In the genomic region with DNA sequence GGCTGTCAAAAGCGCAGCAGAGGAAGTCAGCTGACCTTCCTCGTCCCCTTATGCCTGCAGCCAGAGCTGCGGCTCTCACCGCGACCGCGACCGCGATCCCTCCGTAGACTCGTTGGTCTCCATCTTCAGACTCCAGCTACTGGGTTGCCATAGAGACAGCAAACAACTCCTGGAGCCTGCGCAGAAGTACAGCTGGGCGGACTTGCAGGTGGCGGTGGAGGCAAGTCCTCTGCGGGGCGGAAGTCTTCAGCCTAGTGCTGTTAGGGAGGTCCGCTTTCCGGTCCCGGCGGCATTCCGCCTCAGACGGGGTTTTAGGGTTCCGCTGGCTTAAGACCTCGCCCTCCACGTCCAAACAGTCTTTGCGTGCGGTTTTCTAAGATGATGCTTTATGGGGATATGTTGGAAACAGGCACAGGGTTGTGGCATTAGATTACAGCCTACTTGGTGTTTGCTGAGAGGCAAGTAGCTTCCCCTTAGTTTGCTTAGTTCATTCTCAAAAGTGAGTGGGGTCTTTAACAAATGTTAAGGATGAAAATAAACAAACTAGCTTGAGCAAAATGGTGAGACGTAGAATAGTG, we compare ENCODE assay signal across 1 cellular context.
TF ChIP-seq lines count a peak whose summit lies in the region.

Gene SPAG8 (minus strand): TSS at position 238 of the 578 bp plus-strand sequence. CDS start 115 bp downstream, at position 123.

TF ChIP-seq in K562, 482 proteins besides CTCF, POLR2A, EP300 and RAD21 (continued from another document and continues in another):
- TF ChIP-seq, protein P1, sequence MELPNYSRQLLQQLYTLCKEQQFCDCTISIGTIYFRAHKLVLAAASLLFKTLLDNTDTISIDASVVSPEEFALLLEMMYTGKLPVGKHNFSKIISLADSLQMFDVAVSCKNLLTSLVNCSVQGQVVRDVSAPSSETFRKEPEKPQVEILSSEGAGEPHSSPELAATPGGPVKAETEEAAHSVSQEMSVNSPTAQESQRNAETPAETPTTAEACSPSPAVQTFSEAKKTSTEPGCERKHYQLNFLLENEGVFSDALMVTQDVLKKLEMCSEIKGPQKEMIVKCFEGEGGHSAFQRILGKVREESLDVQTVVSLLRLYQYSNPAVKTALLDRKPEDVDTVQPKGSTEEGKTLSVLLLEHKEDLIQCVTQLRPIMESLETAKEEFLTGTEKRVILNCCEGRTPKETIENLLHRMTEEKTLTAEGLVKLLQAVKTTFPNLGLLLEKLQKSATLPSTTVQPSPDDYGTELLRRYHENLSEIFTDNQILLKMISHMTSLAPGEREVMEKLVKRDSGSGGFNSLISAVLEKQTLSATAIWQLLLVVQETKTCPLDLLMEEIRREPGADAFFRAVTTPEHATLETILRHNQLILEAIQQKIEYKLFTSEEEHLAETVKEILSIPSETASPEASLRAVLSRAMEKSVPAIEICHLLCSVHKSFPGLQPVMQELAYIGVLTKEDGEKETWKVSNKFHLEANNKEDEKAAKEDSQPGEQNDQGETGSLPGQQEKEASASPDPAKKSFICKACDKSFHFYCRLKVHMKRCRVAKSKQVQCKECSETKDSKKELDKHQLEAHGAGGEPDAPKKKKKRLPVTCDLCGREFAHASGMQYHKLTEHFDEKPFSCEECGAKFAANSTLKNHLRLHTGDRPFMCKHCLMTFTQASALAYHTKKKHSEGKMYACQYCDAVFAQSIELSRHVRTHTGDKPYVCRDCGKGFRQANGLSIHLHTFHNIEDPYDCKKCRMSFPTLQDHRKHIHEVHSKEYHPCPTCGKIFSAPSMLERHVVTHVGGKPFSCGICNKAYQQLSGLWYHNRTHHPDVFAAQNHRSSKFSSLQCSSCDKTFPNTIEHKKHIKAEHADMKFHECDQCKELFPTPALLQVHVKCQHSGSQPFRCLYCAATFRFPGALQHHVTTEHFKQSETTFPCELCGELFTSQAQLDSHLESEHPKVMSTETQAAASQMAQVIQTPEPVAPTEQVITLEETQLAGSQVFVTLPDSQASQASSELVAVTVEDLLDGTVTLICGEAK (IDR thresholded peaks at IDR 0.05): peak; percentile 99
- TF ChIP-seq, protein P1 (CRISPR knock-in tag; IDR thresholded peaks at IDR 0.05): no peak
- TF ChIP-seq NFRKB (IDR thresholded peaks at IDR 0.05; ENCODE audit: low read depth) (no peak), ZNF609 (CRISPR knock-in tag; IDR thresholded peaks at IDR 0.05; ENCODE audit: borderline replicate concordance) (no peak), ZBTB7A (IDR thresholded peaks at IDR 0.05; ENCODE audit: borderline replicate concordance, control insufficient read depth, low read depth, low read length) (0 out of 2 replicates have a peak, but pooled peaks have one; percentile 41), U2AF1 (optimal IDR thresholded peaks at IDR 0.05; ENCODE audit: low read depth, low read length) (no peak), CBFB (CRISPR knock-in tag; IDR thresholded peaks at IDR 0.05) (no peak), TCF3 (CRISPR knock-in tag; IDR thresholded peaks at IDR 0.05) (no peak), KLF13 (tag; IDR thresholded peaks at IDR 0.05; ENCODE audit: borderline replicate concordance, low read depth) (no peak), ZBTB1 (CRISPR knock-in tag; IDR thresholded peaks at IDR 0.05; ENCODE audit: borderline replicate concordance, low read depth) (peak; percentile 87; the same call in 1 of the 2 replicates), NFE2L1 (tag; IDR thresholded peaks at IDR 0.05; ENCODE audit: borderline replicate concordance, low read depth) (no peak), GABPA (tag; conservative IDR thresholded peaks at IDR 0.05; ENCODE audit: low read depth) (peak; percentile 98), MLX (CRISPR knock-in tag; conservative IDR thresholded peaks at IDR 0.05) (no peak), NR0B1 (IDR thresholded peaks at IDR 0.05; ENCODE audit: partially characterized antibody) (no peak), IRF2 (CRISPR knock-in tag; IDR thresholded peaks at IDR 0.05) (no peak), ZBED1 (IDR thresholded peaks at IDR 0.05) (no peak), ARID4B (CRISPR knock-in tag; IDR thresholded peaks at IDR 0.05) (peak; percentile 23; the same call in 1 of the 2 replicates), TBL1XR1 (IDR thresholded peaks at IDR 0.05; ENCODE audit: low read length in 2 of 2) (no peak)
- TF ChIP-seq, protein P2, sequence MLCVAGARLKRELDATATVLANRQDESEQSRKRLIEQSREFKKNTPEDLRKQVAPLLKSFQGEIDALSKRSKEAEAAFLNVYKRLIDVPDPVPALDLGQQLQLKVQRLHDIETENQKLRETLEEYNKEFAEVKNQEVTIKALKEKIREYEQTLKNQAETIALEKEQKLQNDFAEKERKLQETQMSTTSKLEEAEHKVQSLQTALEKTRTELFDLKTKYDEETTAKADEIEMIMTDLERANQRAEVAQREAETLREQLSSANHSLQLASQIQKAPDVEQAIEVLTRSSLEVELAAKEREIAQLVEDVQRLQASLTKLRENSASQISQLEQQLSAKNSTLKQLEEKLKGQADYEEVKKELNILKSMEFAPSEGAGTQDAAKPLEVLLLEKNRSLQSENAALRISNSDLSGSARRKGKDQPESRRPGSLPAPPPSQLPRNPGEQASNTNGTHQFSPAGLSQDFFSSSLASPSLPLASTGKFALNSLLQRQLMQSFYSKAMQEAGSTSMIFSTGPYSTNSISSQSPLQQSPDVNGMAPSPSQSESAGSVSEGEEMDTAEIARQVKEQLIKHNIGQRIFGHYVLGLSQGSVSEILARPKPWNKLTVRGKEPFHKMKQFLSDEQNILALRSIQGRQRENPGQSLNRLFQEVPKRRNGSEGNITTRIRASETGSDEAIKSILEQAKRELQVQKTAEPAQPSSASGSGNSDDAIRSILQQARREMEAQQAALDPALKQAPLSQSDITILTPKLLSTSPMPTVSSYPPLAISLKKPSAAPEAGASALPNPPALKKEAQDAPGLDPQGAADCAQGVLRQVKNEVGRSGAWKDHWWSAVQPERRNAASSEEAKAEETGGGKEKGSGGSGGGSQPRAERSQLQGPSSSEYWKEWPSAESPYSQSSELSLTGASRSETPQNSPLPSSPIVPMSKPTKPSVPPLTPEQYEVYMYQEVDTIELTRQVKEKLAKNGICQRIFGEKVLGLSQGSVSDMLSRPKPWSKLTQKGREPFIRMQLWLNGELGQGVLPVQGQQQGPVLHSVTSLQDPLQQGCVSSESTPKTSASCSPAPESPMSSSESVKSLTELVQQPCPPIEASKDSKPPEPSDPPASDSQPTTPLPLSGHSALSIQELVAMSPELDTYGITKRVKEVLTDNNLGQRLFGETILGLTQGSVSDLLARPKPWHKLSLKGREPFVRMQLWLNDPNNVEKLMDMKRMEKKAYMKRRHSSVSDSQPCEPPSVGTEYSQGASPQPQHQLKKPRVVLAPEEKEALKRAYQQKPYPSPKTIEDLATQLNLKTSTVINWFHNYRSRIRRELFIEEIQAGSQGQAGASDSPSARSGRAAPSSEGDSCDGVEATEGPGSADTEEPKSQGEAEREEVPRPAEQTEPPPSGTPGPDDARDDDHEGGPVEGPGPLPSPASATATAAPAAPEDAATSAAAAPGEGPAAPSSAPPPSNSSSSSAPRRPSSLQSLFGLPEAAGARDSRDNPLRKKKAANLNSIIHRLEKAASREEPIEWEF (CRISPR knock-in tag; IDR thresholded peaks at IDR 0.05): no peak
